8 cellular contexts compared by ENCODE assay signal in the genomic region with DNA sequence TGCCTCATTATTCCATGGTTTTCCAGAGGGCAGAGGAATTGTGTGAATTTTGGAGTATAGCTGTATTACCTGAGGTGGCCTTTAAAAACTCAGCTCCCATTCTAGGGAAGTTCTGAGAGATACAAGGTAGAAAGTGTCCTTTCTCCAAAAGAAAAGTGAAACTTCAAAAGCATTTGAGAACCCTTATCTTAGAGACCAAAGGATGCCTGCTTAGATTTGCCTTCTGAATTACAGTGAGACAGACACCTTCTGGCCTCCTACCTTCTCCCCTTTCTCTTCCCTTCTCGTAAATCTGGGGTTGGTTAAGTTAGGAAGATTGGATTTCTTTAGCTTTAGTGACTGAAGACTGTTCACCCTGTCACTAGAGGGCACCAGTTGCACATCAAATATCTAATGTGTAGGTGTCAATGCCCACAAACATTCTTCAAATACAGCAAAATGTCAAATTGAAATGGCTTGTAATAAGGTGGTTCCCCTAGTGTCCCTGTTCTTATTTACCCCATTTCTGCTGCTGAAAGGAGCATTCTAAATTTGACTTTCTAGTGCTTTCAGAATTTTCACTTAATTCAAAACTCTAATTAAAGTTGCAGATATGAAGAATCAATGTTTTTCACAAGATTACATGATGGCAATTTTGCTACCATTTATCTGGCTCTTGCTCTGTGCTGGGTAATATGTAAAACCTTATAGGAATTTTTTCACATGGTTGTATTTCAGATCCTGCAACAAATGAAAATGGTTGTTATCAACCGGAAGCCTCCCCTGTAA. TPM values are rescaled to one million over a fixed set of nuclear protein-coding genes. Genes with fewer than 3 reads are reported as not detected.
DNase-seq lines count a peak whose midpoint lies in the region; ATAC-seq and TF ChIP-seq lines count a peak whose summit lies in the region.

No MANE protein-coding gene starts in this region.

- H3K9me3 ChIP-seq in gastroesophageal sphincter = no peaks in the 10 kb centered on the region

- DNase-seq in DMS53 (lab: John Stamatoyannopoulos, UW) (peak; percentile 86), NCI-H774 (lab: John Stamatoyannopoulos, UW) (peak; percentile 50), pons (ENCODE audit: low spot score) (peak; percentile 89)
- DNase-seq in activated CD8-positive, alpha-beta memory T cell treated with anti-CD3 and anti-CD28 coated beads, Interleukin-2, amount 50 U/mL, for 24 hours (ENCODE audit: extremely low read depth) = peak; percentile 10
- no peak for DNase-seq in activated effector memory CD4-positive, alpha-beta T cell treated with Interleukin-2 at 50 U/mL for 16 hours

- no peak for TF ChIP-seq POLR2A in gastroesophageal sphincter (IDR thresholded peaks at IDR 0.05)

- peak; percentile 43 for ATAC-seq in GM19455 (IDR thresholded peaks at IDR 0.05; ENCODE audit: unreplicated experiment)
- peak; percentile 45 for ATAC-seq in HG03469 (IDR thresholded peaks at IDR 0.05; ENCODE audit: unreplicated experiment)
- peak; percentile 47 for ATAC-seq in gastroesophageal sphincter

- peak overlapping the region; percentile 60 to 76 (median 72) for H3K27ac ChIP-seq in gastroesophageal sphincter

- H3K4me1 ChIP-seq in gastroesophageal sphincter = peaks cover 6 to 44% (median 13%) of the 10 kb centered on the region in 3 donors

- no peaks in the 10 kb centered on the region for H3K27me3 ChIP-seq in gastroesophageal sphincter

- 45 to 51% methylated on average over 2 of the region's 2 CpGs for WGBS in gastroesophageal sphincter (ENCODE audit: low coverage in 1 of 2), 2 donors

- no peaks in the 10 kb centered on the region for H3K36me3 ChIP-seq in gastroesophageal sphincter

- H3K4me3 ChIP-seq in gastroesophageal sphincter = no peak overlapping the region

- peak; percentile 55 to 89 (median 69) for TF ChIP-seq CTCF in gastroesophageal sphincter (IDR thresholded peaks at IDR 0.05)

- no peak for TF ChIP-seq EP300 in gastroesophageal sphincter (IDR thresholded peaks at IDR 0.05)

RNA-seq across cellular contexts. Expression of a gene that starts 46.7 kb away (rescaled TPM):
- total RNA-seq in gastroesophageal sphincter = 10 to 100 TPM; 27.2 to 49.1 (median 30.1) TPM
